Comparison of ENCODE assay signal across 14 cellular contexts in genomic region chr9:19976226-19976625, GRCh38.
A peak's percentile ranks its signal among the peaks of the same experiment; 100 is the strongest.
DNase-seq lines count a peak whose midpoint lies in the region; ATAC-seq and TF ChIP-seq lines count a peak whose summit lies in the region.
"Had no signal": no experiment of that assay in that cellular context is flagged by ENCODE, and none has a peak within 500 bp of the region (broad histone marks: within the 10 kb centered on the region; RNA-seq: fewer than 3 reads in every experiment).

No MANE protein-coding gene starts in this region.

- H3K9me3 ChIP-seq in right cardiac atrium (ENCODE audit: control insufficient read depth, low read length): no peaks in the 10 kb centered on the region
- H3K9me3 ChIP-seq: ascending aorta, upper lobe of right lung had no signal

- intact Hi-C loops in right cardiac atrium (cut with DNase I): no loop called here

- H3K27ac Mint-ChIP-seq in WTC11: no peak overlapping the region

- H3K27me3 ChIP-seq in right cardiac atrium (ENCODE audit: control insufficient read depth, insufficient read depth) (no peaks in the 10 kb centered on the region), brain microvascular endothelial cell (replicated peaks) (no peaks in the 10 kb centered on the region)
- H3K27me3 ChIP-seq: ascending aorta, upper lobe of right lung had no signal

- H3K9me3 Mint-ChIP-seq in WTC11: no peaks in the 10 kb centered on the region

- POLR2A ChIA-PET in WTC11 (lab: Charles Lee): no interaction called here

- H3K4me3 Mint-ChIP-seq in WTC11: no peak overlapping the region

- peak; percentile 49 to 56 for DNase-seq in activated T-cell treated with anti-CD3 and anti-CD28 coated beads, Interleukin-2, amount 50 U/mL, for 48 hours
- peak; percentile 15 to 18 for DNase-seq in stimulated activated CD4-positive, alpha-beta T cell treated with anti-CD3 and anti-CD28 coated beads, Interleukin-1b, Interleukin-23, amount 100 ng/mL, for 4 hours (ENCODE audit: low read depth in 2 of 2)
- no peak for DNase-seq in right cardiac atrium
- DNase-seq in brain microvascular endothelial cell: no peak
- DNase-seq in WTC11 (ENCODE audit: low spot score): no peak
- no peak for DNase-seq in cerebellum (ENCODE audit: low spot score)
- DNase-seq: DMS79, mesendoderm, NCI-H2081 treated with DMSO at 0.1 percent for 48 hours, upper lobe of right lung had no signal

- peak; percentile 63 for ATAC-seq in GM18858 (IDR thresholded peaks at IDR 0.05; ENCODE audit: unreplicated experiment)
- peak; percentile 61 for ATAC-seq in HG03571 (IDR thresholded peaks at IDR 0.05; ENCODE audit: unreplicated experiment)
- no peak for ATAC-seq in right cardiac atrium
- no peak for ATAC-seq in WTC11
- ATAC-seq: upper lobe of right lung had no signal

- CTCF ChIA-PET in WTC11 (lab: Charles Lee): no interaction called here

- peaks cover 9% of the 10 kb centered on the region for H3K4me1 Mint-ChIP-seq in WTC11

- H3K27ac ChIP-seq in right cardiac atrium (ENCODE audit: low read length) (no peak overlapping the region), brain microvascular endothelial cell (no peak overlapping the region)
- H3K27ac ChIP-seq: ascending aorta, skin epidermis, upper lobe of right lung had no signal

- in situ Hi-C loops in brain microvascular endothelial cell (cut with HindIII; ENCODE audit: low pct_ligation_motif_present, low sequenced_read_pairs): no loop called here

- TF ChIP-seq CTCF in brain microvascular endothelial cell (IDR thresholded peaks at IDR 0.05; ENCODE audit: low read depth, low read length, missing control alignments) (no peak), WTC11 (IDR thresholded peaks at IDR 0.05) (no peak)

- no peaks in the 10 kb centered on the region for H3K4me1 ChIP-seq in right cardiac atrium (ENCODE audit: control insufficient read depth, insufficient read depth, low read length)
- H3K4me1 ChIP-seq: ascending aorta, upper lobe of right lung had no signal

- no peak overlapping the region for H3K4me3 ChIP-seq in right cardiac atrium (ENCODE audit: low read length)
- H3K4me3 ChIP-seq in brain microvascular endothelial cell (ENCODE audit: low read depth, low read length): no peak overlapping the region
- H3K4me3 ChIP-seq: ascending aorta, skin epidermis, upper lobe of right lung had no signal

- no peaks in the 10 kb centered on the region for H3K36me3 ChIP-seq in brain microvascular endothelial cell (replicated peaks)
- H3K36me3 ChIP-seq: ascending aorta, upper lobe of right lung had no signal

- H3K27me3 Mint-ChIP-seq in WTC11 (ENCODE audit: low read depth): no peaks in the 10 kb centered on the region; the same call in 1 of the 2 replicates

- no peaks in the 10 kb centered on the region for H3K36me3 Mint-ChIP-seq in WTC11

TF ChIP-seq in WTC11, 78 proteins besides CTCF, POLR2A, EP300 and RAD21:
- no peak for TF ChIP-seq NR1H2 (CRISPR knock-in tag; IDR thresholded peaks at IDR 0.05)

Comparison
In these comparisons a context has a peak if more than half of its experiments do, and no peak if none do; other contexts are left out.
1. ATAC-seq: peak in GM18858 (single experiment) and HG03571 (single experiment); none in right cardiac atrium (0 of 2) and WTC11 (single experiment).
2. DNase-seq: peak in activated T-cell treated with anti-CD3 and anti-CD28 coated beads, Interleukin-2, amount 50 U/mL, for 48 hours (2 of 2) and stimulated activated CD4-positive, alpha-beta T cell treated with anti-CD3 and anti-CD28 coated beads, Interleukin-1b, Interleukin-23, amount 100 ng/mL, for 4 hours (2 of 2); none in right cardiac atrium (0 of 3), brain microvascular endothelial cell (single experiment), WTC11 (single experiment) and cerebellum (single experiment).